ENCODE assay signal across 34 cellular contexts in genomic region chr11:69848196-69848595, GRCh38. TPM values are rescaled to one million over a fixed set of nuclear protein-coding genes. Genes with fewer than 3 reads are reported as not detected.
DNase-seq lines count a peak whose midpoint lies in the region; ATAC-seq, FAIRE-seq and TF ChIP-seq lines count a peak whose summit lies in the region.
"Had no signal": no experiment of that assay in that cellular context is flagged by ENCODE, and none has a peak within 500 bp of the region (broad histone marks: within the 10 kb centered on the region; RNA-seq: fewer than 3 reads in every experiment).

No MANE protein-coding gene starts in this region.

- intact Hi-C loops in A673 (cut with micrococcal nuclease; ENCODE audit: unreplicated experiment): no loop called here
- intact Hi-C loops in transverse colon (cut with DNase I; ENCODE audit: low total_unique reads): no loop called here

- FAIRE-seq in keratinocyte (lab: Jason Lieb, UNC): peak; percentile 20
- FAIRE-seq: kidney had no signal

- no peak overlapping the region for H3K27ac Mint-ChIP-seq in activated T-cell treated with anti-CD3 and anti-CD28 coated beads, Interleukin-2, amount 50 U/mL, for 72 hours
- H3K27ac Mint-ChIP-seq: activated CD4-positive, alpha-beta memory T cell treated with anti-CD3 and anti-CD28 coated beads for 36 hours; HFFc6; naive thymus-derived CD8-positive, alpha-beta T cell; stimulated activated effector memory CD8-positive, alpha-beta T cell treated with anti-CD3 and anti-CD28 coated beads, Interleukin-12 subunit alpha, Interleukin-12 subunit beta, amount 100 ng/mL, for 72 hours had no signal

- BruUV-seq in A673 (replicated peaks; lab: Mats Ljungman, UMichigan): no TSS peak

- no peak overlapping the region for H3K9ac ChIP-seq in keratinocyte (ENCODE audit: control insufficient read depth, extremely low read depth, insufficient read depth, low read length)

- H3K36me3 ChIP-seq in A673 (ENCODE audit: insufficient read depth, low read length, poor library complexity, severe bottlenecking) (no peaks in the 10 kb centered on the region), keratinocyte (ENCODE audit: control insufficient read depth in 2 of 2, extremely low read depth in 1 of 2, insufficient read depth in 2 of 2, low read length in 2 of 2) (no peaks in the 10 kb centered on the region), transverse colon (no peaks in the 10 kb centered on the region)
- H3K36me3 ChIP-seq: adrenal gland, colonic mucosa, Peyer's patch, prostate gland had no signal

- no peaks in the 10 kb centered on the region for H3K79me2 ChIP-seq in keratinocyte (ENCODE audit: control insufficient read depth, insufficient read depth, low read length)

- POLR2A ChIA-PET in A673 (lab: Charles Lee; ENCODE audit: low non-redundant PET): interaction anchor here (0.7 kb wide), 1 partner anchor 13 kb away, joined by 12 read pairs; no protein-coding TSS in a partner anchor

- in situ Hi-C loops in transverse colon (cut with MboI; ENCODE audit: low pct_ligation_motif_present in 1 of 4, low pct_unique_long_range_greater_than_20kb in 1 of 4, low sequenced_read_pairs in 3 of 4): no loop called here

- TF ChIP-seq EP300 in transverse colon (IDR thresholded peaks at IDR 0.05; ENCODE audit: low read depth): no peak

- ATAC-seq in activated T-cell treated with anti-CD3 and anti-CD28 coated beads, Interleukin-2, amount 50 U/mL, for 72 hours (replicated peaks in 1 of 2): no peak
- ATAC-seq in GM19324 (IDR thresholded peaks at IDR 0.05; ENCODE audit: low FRiP score, unreplicated experiment): no peak
- ATAC-seq: naive thymus-derived CD8-positive, alpha-beta T cell; stimulated activated effector memory CD8-positive, alpha-beta T cell treated with anti-CD3 and anti-CD28 coated beads, Interleukin-12 subunit alpha, Interleukin-12 subunit beta, amount 100 ng/mL, for 72 hours had no signal

- H2AFZ ChIP-seq in keratinocyte (ENCODE audit: control insufficient read depth, low read length): no peak overlapping the region

- H3K27me3 Mint-ChIP-seq in activated T-cell treated with anti-CD3 and anti-CD28 coated beads, Interleukin-2, amount 50 U/mL, for 72 hours (ENCODE audit: low read depth): peaks cover 26% of the 10 kb centered on the region

- no peak overlapping the region for H3K4me3 ChIP-seq in A673 (ENCODE audit: low read depth, low read length, poor library complexity, severe bottlenecking)
- no peak overlapping the region for H3K4me3 ChIP-seq in cardiac fibroblast (replicated peaks in 1 of 2; ENCODE audit: low read depth in 2 of 2, low read length in 2 of 2)
- H3K4me3 ChIP-seq in keratinocyte (ENCODE audit: control insufficient read depth in 2 of 3, extremely low read depth in 1 of 3, insufficient read depth in 2 of 3, low read depth in 1 of 3, low read length in 3 of 3): no peak overlapping the region
- H3K4me3 ChIP-seq in transverse colon: no peak overlapping the region
- H3K4me3 ChIP-seq: adrenal gland, colonic mucosa, Peyer's patch, prostate gland had no signal

- H4K20me1 ChIP-seq in keratinocyte (ENCODE audit: control insufficient read depth, extremely low read depth, insufficient read depth, low read length): no peaks in the 10 kb centered on the region

- DNase-seq in A673 (ENCODE audit: low spot score) (peak; percentile 46), NCI-H226 (peak; percentile 17), cardiac fibroblast (ENCODE audit: low read depth in 2 of 2) (peak; percentile 4 to 36), keratinocyte (ENCODE audit: low read depth, low spot score) (peak; percentile 38), medulla oblongata (ENCODE audit: extremely low spot score) (no peak), transverse colon (no peak)
- no peak for DNase-seq in activated T-cell treated with anti-CD3 and anti-CD28 coated beads, Interleukin-2, amount 50 U/mL, for 72 hours
- DNase-seq: activated CD4-positive, alpha-beta memory T cell treated with anti-CD3 and anti-CD28 coated beads for 36 hours; activated CD4-positive, alpha-beta T cell treated with anti-CD3 and anti-CD28 coated beads for 1 hour; activated naive CD4-positive, alpha-beta T cell treated with Interleukin-2 at 50 U/mL for 16 hours; adrenal gland; Calu3; colonic mucosa; DND-41; effector CD8-positive, alpha-beta T cell; GOT3; HFFc6; kidney; naive thymus-derived CD8-positive, alpha-beta T cell; NCI-H2081; NCI-H345; NCI-H774; occipital lobe; SHP77 treated with DMSO at 0.1 percent for 48 hours; stimulated activated CD4-positive, alpha-beta T cell treated with anti-CD3 and anti-CD28 coated beads, Interleukin-15, amount 100 ng/mL, for 24 hours had no signal

- H3K36me3 Mint-ChIP-seq in activated T-cell treated with anti-CD3 and anti-CD28 coated beads, Interleukin-2, amount 50 U/mL, for 72 hours (ENCODE audit: insufficient read depth in 2 of 2): no peaks in the 10 kb centered on the region
- H3K36me3 Mint-ChIP-seq: activated CD4-positive, alpha-beta memory T cell treated with anti-CD3 and anti-CD28 coated beads for 36 hours; stimulated activated effector memory CD8-positive, alpha-beta T cell treated with anti-CD3 and anti-CD28 coated beads, Interleukin-12 subunit alpha, Interleukin-12 subunit beta, amount 100 ng/mL, for 72 hours had no signal

- CTCF ChIA-PET in A673 (lab: Charles Lee): interaction anchor here (0.7 kb wide), 1 partner anchor 549 kb away, joined by 5 read pairs; no protein-coding TSS in a partner anchor

- no peaks in the 10 kb centered on the region for H3K9me1 ChIP-seq in keratinocyte (ENCODE audit: control insufficient read depth, extremely low read depth, insufficient read depth, low read length)

- H3K9me3 Mint-ChIP-seq in activated T-cell treated with anti-CD3 and anti-CD28 coated beads, Interleukin-2, amount 50 U/mL, for 72 hours: no peaks in the 10 kb centered on the region
- H3K9me3 Mint-ChIP-seq: stimulated activated effector memory CD8-positive, alpha-beta T cell treated with anti-CD3 and anti-CD28 coated beads, Interleukin-12 subunit alpha, Interleukin-12 subunit beta, amount 100 ng/mL, for 72 hours had no signal

- no peak for TF ChIP-seq CTCF in A673 (conservative IDR thresholded peaks at IDR 0.05; ENCODE audit: low read depth, low read length)
- no peak for TF ChIP-seq CTCF in cardiac fibroblast (IDR thresholded peaks at IDR 0.05; ENCODE audit: low read depth, low read length)
- no peak for TF ChIP-seq CTCF in keratinocyte (optimal IDR thresholded peaks at IDR 0.05 in 1 of 3, IDR thresholded peaks at IDR 0.05 in 1 of 3, conservative IDR thresholded peaks at IDR 0.05 in 1 of 3; ENCODE audit: extremely low read depth in 1 of 3, insufficient read depth in 2 of 3, low read length in 3 of 3)
- no peak for TF ChIP-seq CTCF in transverse colon (IDR thresholded peaks at IDR 0.05)

- no peak for TF ChIP-seq POLR2A in transverse colon (IDR thresholded peaks at IDR 0.05)

- H3K27me3 ChIP-seq in A673 (replicated peaks; ENCODE audit: insufficient read depth, low read depth, low read length, poor library complexity) (peaks cover 27% of the 10 kb centered on the region), keratinocyte (ENCODE audit: control insufficient read depth, extremely low read depth, insufficient read depth, low read length) (no peaks in the 10 kb centered on the region), transverse colon (peaks cover 39% of the 10 kb centered on the region)
- H3K27me3 ChIP-seq: colonic mucosa, Peyer's patch had no signal

- H3K4me3 Mint-ChIP-seq in activated T-cell treated with anti-CD3 and anti-CD28 coated beads, Interleukin-2, amount 50 U/mL, for 72 hours: no peak overlapping the region
- H3K4me3 Mint-ChIP-seq: activated CD4-positive, alpha-beta memory T cell treated with anti-CD3 and anti-CD28 coated beads for 36 hours; HFFc6; naive thymus-derived CD8-positive, alpha-beta T cell; stimulated activated effector memory CD8-positive, alpha-beta T cell treated with anti-CD3 and anti-CD28 coated beads, Interleukin-12 subunit alpha, Interleukin-12 subunit beta, amount 100 ng/mL, for 72 hours had no signal

- H3K9me3 ChIP-seq in A673 (ENCODE audit: low read depth, low read length, poor library complexity, severe bottlenecking): no peaks in the 10 kb centered on the region
- H3K9me3 ChIP-seq in keratinocyte (ENCODE audit: control insufficient read depth, low read depth, low read length): peaks cover 4% of the 10 kb centered on the region
- peaks cover 6 to 8% of the 10 kb centered on the region in 2 donors for H3K9me3 ChIP-seq in transverse colon
- H3K9me3 ChIP-seq: adrenal gland, colonic mucosa, Peyer's patch, prostate gland had no signal

- H3K27ac ChIP-seq in A673 (ENCODE audit: low read depth, low read length, poor library complexity, severe bottlenecking) (no peak overlapping the region), keratinocyte (ENCODE audit: control insufficient read depth, insufficient read depth, low read length) (no peak overlapping the region), transverse colon (no peak overlapping the region)
- H3K27ac ChIP-seq: adrenal gland, colonic mucosa, Peyer's patch, prostate gland had no signal

- no peaks in the 10 kb centered on the region for H3K4me1 Mint-ChIP-seq in activated T-cell treated with anti-CD3 and anti-CD28 coated beads, Interleukin-2, amount 50 U/mL, for 72 hours (ENCODE audit: low read depth)
- H3K4me1 Mint-ChIP-seq: naive thymus-derived CD8-positive, alpha-beta T cell; stimulated activated effector memory CD8-positive, alpha-beta T cell treated with anti-CD3 and anti-CD28 coated beads, Interleukin-12 subunit alpha, Interleukin-12 subunit beta, amount 100 ng/mL, for 72 hours had no signal

- dilution Hi-C loops in keratinocyte (cut with MboI; ENCODE audit: extremely low pct_ligation_motif_present, low sequenced_read_pairs): no loop called here

- no peak overlapping the region for H3K4me2 ChIP-seq in keratinocyte (ENCODE audit: control insufficient read depth, extremely low read depth, insufficient read depth, low read depth, low read length)

- H3K4me1 ChIP-seq in A673 (ENCODE audit: insufficient read depth, low read length, poor library complexity, severe bottlenecking) (no peaks in the 10 kb centered on the region), keratinocyte (ENCODE audit: control insufficient read depth, extremely low read depth, insufficient read depth, low read length) (no peaks in the 10 kb centered on the region), transverse colon (no peaks in the 10 kb centered on the region)
- H3K4me1 ChIP-seq: adrenal gland, colonic mucosa, Peyer's patch, prostate gland had no signal

RNA-seq across cellular contexts. Expression of gene FGF3, which starts 29.0 kb away (rescaled TPM):
- total RNA-seq in A673 (2021): not detected in 2 replicates
- polyA plus RNA-seq in keratinocyte: not detected in 3 replicates
- not detected for polyA plus RNA-seq in keratinocyte (2011; ENCODE audit: low read depth)
- polyA plus RNA-seq in keratinocyte (2011; cell fraction: cytosol; rRNA removed): not detected in 2 replicates
- not detected in 2 replicates for polyA plus RNA-seq in keratinocyte (2011; cell fraction: nucleus; rRNA removed)
- polyA plus RNA-seq in keratinocyte (2012; ENCODE audit: low replicate concordance): not detected in 2 replicates
- not detected in 3 replicates for polyA minus RNA-seq in keratinocyte
- not detected for polyA minus RNA-seq in keratinocyte (2011; cell fraction: cytosol; rRNA and poly(A)+ RNA removed)
- polyA minus RNA-seq in keratinocyte (2011; cell fraction: nucleus; rRNA and poly(A)+ RNA removed): not detected in 2 replicates
- total RNA-seq in activated T-cell treated with anti-CD3 and anti-CD28 coated beads, Interleukin-2, amount 50 U/mL, for 72 hours: not detected
- total RNA-seq in transverse colon: not detected
- total RNA-seq: A172; activated CD4-positive, alpha-beta memory T cell treated with anti-CD3 and anti-CD28 coated beads for 36 hours; adrenal gland; Calu3; colonic mucosa; epithelial cell of proximal tubule; HFFc6; kidney; lower leg skin; mononuclear cell; naive thymus-derived CD8-positive, alpha-beta T cell; occipital lobe; Peyer's patch; prostate gland; T-helper 2 cell treated with Interferon-gamma antibody and Interleukin-4, amounts not matched to agents 100 ng/mL and 5 ng/mL, for 36 hours had no signal
- polyA plus RNA-seq: adrenal gland; naive thymus-derived CD8-positive, alpha-beta T cell had no signal

Comparison
In these comparisons a context has a peak if more than half of its experiments do, and no peak if none do; other contexts are left out.
1. DNase-seq: peak in A673 (single experiment), NCI-H226 (single experiment), cardiac fibroblast (2 of 2) and keratinocyte (single experiment); none in activated T-cell treated with anti-CD3 and anti-CD28 coated beads, Interleukin-2, amount 50 U/mL, for 72 hours (0 of 2), medulla oblongata (single experiment) and transverse colon (single experiment).